Comparison of ENCODE assay signal across 9 cellular contexts in genomic region chr20:31676534-31677030, GRCh38. TPM values are rescaled to one million over a fixed set of nuclear protein-coding genes. Genes with fewer than 3 reads are reported as not detected.
A peak's percentile ranks its signal among the peaks of the same experiment; 100 is the strongest.
DNase-seq lines count a peak whose midpoint lies in the region; ATAC-seq and TF ChIP-seq lines count a peak whose summit lies in the region.
"Had no signal": no experiment of that assay in that cellular context is flagged by ENCODE, and none has a peak within 500 bp of the region (broad histone marks: within the 10 kb centered on the region; RNA-seq: fewer than 3 reads in every experiment).

No MANE protein-coding gene starts in this region.

- no peak for TF ChIP-seq POLR2A in esophagus squamous epithelium (IDR thresholded peaks at IDR 0.05)

- H3K27ac ChIP-seq in SJSA1, result peak overlapping the region; percentile 40
- peak overlapping the region; percentile 62 to 86 (median 82) for H3K27ac ChIP-seq in esophagus squamous epithelium

- ATAC-seq in activated CD4-positive, CD25-positive, alpha-beta regulatory T cell treated with anti-CD3 and anti-CD28 coated beads, Interleukin-2, amount 50 U/mL, for 24 hours, result no peak
- no peak for ATAC-seq in HG03135 (IDR thresholded peaks at IDR 0.05; ENCODE audit: unreplicated experiment)

- H3K9ac ChIP-seq in skeletal muscle satellite cell (ENCODE audit: low read depth, low read length), result no peak overlapping the region

- H3K27me3 ChIP-seq in SJSA1 (replicated peaks), result no peaks in the 10 kb centered on the region
- H3K27me3 ChIP-seq in esophagus squamous epithelium, result no peaks in the 10 kb centered on the region
- no peaks in the 10 kb centered on the region for H3K27me3 ChIP-seq in skeletal muscle satellite cell (ENCODE audit: control insufficient read depth, insufficient read depth, low read length)

- H3K9me3 ChIP-seq in SJSA1 (replicated peaks), result no peaks in the 10 kb centered on the region
- no peaks in the 10 kb centered on the region for H3K9me3 ChIP-seq in esophagus squamous epithelium
- no peaks in the 10 kb centered on the region for H3K9me3 ChIP-seq in skeletal muscle satellite cell (replicated peaks; ENCODE audit: low read length)

- H3K36me3 ChIP-seq in SJSA1 (peaks cover 73% of the 10 kb centered on the region), esophagus squamous epithelium (peaks cover 0 to 56% (median 0%) of the 10 kb centered on the region in 3 donors), skeletal muscle satellite cell (ENCODE audit: insufficient read depth, low read length) (peaks cover 67% of the 10 kb centered on the region)

- DNase-seq in GM12864 (ENCODE audit: low read depth) (no peak), SJSA1 (ENCODE audit: low read depth in 1 of 2, low spot score in 2 of 2) (no peak), esophagus squamous epithelium (lab: John Stamatoyannopoulos, UW) (no peak), cerebellum (ENCODE audit: low spot score) (no peak), NCI-H1436 treated with DMSO at 0.1 percent for 48 hours (lab: John Stamatoyannopoulos, UW) (no peak)

- 84 to 91% methylated on average over 8 of the region's 8 CpGs for WGBS in esophagus squamous epithelium, 2 donors

- TF ChIP-seq CTCF in GM12864 (IDR thresholded peaks at IDR 0.05; ENCODE audit: low read depth, low read length, missing control alignments), result no peak
- TF ChIP-seq CTCF in esophagus squamous epithelium (IDR thresholded peaks at IDR 0.05), result no peak

- H3K4me1 ChIP-seq in SJSA1 (replicated peaks), result peaks cover 76% of the 10 kb centered on the region
- peaks cover 15 to 98% (median 74%) of the 10 kb centered on the region in 3 donors for H3K4me1 ChIP-seq in esophagus squamous epithelium
- H3K4me1 ChIP-seq in skeletal muscle satellite cell (ENCODE audit: control insufficient read depth, insufficient read depth, low read length), result peaks cover 53% of the 10 kb centered on the region

- intact Hi-C loops in esophagus squamous epithelium (cut with DNase I), result no loop called here

- H3K4me3 ChIP-seq in GM12864 (ENCODE audit: low read depth, low read length) (peak overlapping the region; percentile 47; the same call in 1 of the 2 replicates), SJSA1 (no peak overlapping the region), esophagus squamous epithelium (no peak overlapping the region), skeletal muscle satellite cell (ENCODE audit: low read length) (no peak overlapping the region)

- H3K4me2 ChIP-seq in skeletal muscle satellite cell (ENCODE audit: low read length), result peak overlapping the region; percentile 74

RNA-seq across cellular contexts. Expression of gene COX4I2, which starts 38.9 kb away (rescaled TPM):
- not detected in 2 replicates for total RNA-seq in SJSA1 (2014; rRNA removed; shearing (Covaris generic))
- total RNA-seq in esophagus squamous epithelium (1 to 10 TPM in 2 of 4 donors, under 1 TPM in 1, not detected in 1; 0.83 to 3.1 (median 2.6) TPM), cerebellum (not detected)
- 0.44 and 0.76 TPM in 2 replicates for total RNA-seq in skeletal muscle satellite cell (2012; rRNA removed)
- total RNA-seq: H1 had no signal

RNA-seq across cellular contexts. Expression of gene BCL2L1, which starts 46.1 kb away (rescaled TPM):
- total RNA-seq in SJSA1 (2014; rRNA removed; shearing (Covaris generic)), result 103 and 106 TPM in 2 replicates
- 100 to 1,000 TPM in 1 of 4 donors, 10 to 100 TPM in 3; 65.4 to 105 (median 90.1) TPM for total RNA-seq in esophagus squamous epithelium
- total RNA-seq in skeletal muscle satellite cell (2012; rRNA removed), result 158 and 187 TPM in 2 replicates
- total RNA-seq in cerebellum, result 30.4 TPM
